1 cellular context compared by ENCODE assay signal in genomic region chrX:65999563-66000148, GRCh38.
TF ChIP-seq lines count a peak whose summit lies in the region.

No MANE protein-coding gene starts in this region.

TF ChIP-seq in WTC11, 78 proteins besides CTCF, POLR2A, EP300 and RAD21 (continued from another document):
- TF ChIP-seq ZNF532 (CRISPR knock-in tag; IDR thresholded peaks at IDR 0.05; ENCODE audit: borderline replicate concordance), result no peak
- TF ChIP-seq MXD4 (CRISPR knock-in tag; IDR thresholded peaks at IDR 0.05; ENCODE audit: borderline replicate concordance), result no peak
